In the genomic region with DNA sequence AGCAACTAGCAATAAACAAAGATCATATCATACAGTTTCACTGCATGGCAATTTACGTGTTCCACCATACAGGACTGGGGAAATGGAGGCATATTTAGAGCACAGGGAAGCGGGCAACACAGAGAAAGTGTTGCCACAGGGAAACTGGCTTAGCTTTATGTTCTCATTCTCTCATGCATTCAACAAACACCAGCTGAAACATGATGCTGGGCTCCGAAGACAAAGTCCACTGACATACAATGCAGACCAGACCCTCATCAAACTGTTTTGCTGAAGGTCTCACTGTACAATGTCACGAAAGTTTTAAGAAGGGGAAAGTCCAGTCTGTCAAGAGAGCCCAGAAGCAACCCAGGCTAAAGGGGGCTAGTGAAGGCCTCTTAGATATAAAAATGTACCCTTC, we compare ENCODE assay signal across 24 cellular contexts.
DNase-seq lines count a peak whose midpoint lies in the region; ATAC-seq, FAIRE-seq and TF ChIP-seq lines count a peak whose summit lies in the region.
"Had no signal": no experiment of that assay in that cellular context is flagged by ENCODE, and none has a peak within 500 bp of the region (broad histone marks: within the 10 kb centered on the region; RNA-seq: fewer than 3 reads in every experiment).

No MANE protein-coding gene starts in this region.

- FAIRE-seq in endothelial cell of umbilical vein (lab: Jason Lieb, UNC), result peak; percentile 47
- FAIRE-seq: A549, GM12878, GM12892, GM18507, GM19239 had no signal

- POLR2A ChIA-PET in endothelial cell of umbilical vein (lab: Charles Lee), result no interaction called here

- no peak overlapping the region for H3K4me3 ChIP-seq in endothelial cell of umbilical vein (replicated peaks in 1 of 3; ENCODE audit: insufficient read depth in 1 of 3, low read depth in 1 of 3, low read length in 3 of 3)
- H3K4me3 ChIP-seq: A549; BLaER1 treated with 17β-estradiol and CSF1 and Interleukin-3, amounts not matched to agents 10 nM and 100 nM; GM12878 had no signal

- BruUV-seq in endothelial cell of umbilical vein (replicated peaks; lab: Mats Ljungman, UMichigan), result no TSS peak

- ATAC-seq in Right ventricle myocardium inferior, result no peak
- ATAC-seq in HG03469 (IDR thresholded peaks at IDR 0.05; ENCODE audit: unreplicated experiment), result no peak
- no peak for ATAC-seq in GM18520 (IDR thresholded peaks at IDR 0.05; ENCODE audit: unreplicated experiment)
- ATAC-seq: A549; CD8-positive, alpha-beta T cell; GM12878 had no signal

- H3K9me3 ChIP-seq in endothelial cell of umbilical vein (replicated peaks; ENCODE audit: control insufficient read depth, insufficient read depth, low read length), result no peaks in the 10 kb centered on the region
- H3K9me3 ChIP-seq: A549; BLaER1 treated with 17β-estradiol and CSF1 and Interleukin-3, amounts not matched to agents 10 nM and 100 nM had no signal

- H3K27me3 ChIP-seq in endothelial cell of umbilical vein (ENCODE audit: control insufficient read depth in 2 of 2, insufficient read depth in 2 of 2, low read length in 2 of 2), result no peaks in the 10 kb centered on the region
- H3K27me3 ChIP-seq: BLaER1 treated with 17β-estradiol and CSF1 and Interleukin-3, amounts not matched to agents 10 nM and 100 nM had no signal

- TF ChIP-seq POLR2A in endothelial cell of umbilical vein (IDR thresholded peaks at IDR 0.05; ENCODE audit: low read depth, low read length), result no peak

- H3K36me3 ChIP-seq in endothelial cell of umbilical vein (ENCODE audit: control insufficient read depth in 2 of 2, extremely low read depth in 1 of 2, insufficient read depth in 2 of 2, low read length in 2 of 2), result no peaks in the 10 kb centered on the region

- peak; percentile 41 for DNase-seq in Right ventricle myocardium inferior (ENCODE audit: missing footprints)
- DNase-seq in cardiac septum (ENCODE audit: low spot score), result no peak
- DNase-seq in COLO668 (lab: John Stamatoyannopoulos, UW; ENCODE audit: unreplicated experiment), result peak; percentile 24
- no peak for DNase-seq in endothelial cell of umbilical vein (ENCODE audit: low read depth, low spot score)
- DNase-seq: AML-193; CD4-positive, alpha-beta T cell; CD8-positive, alpha-beta T cell; COR-L47; DMS 273 treated with DMSO at 0.1 percent for 48 hours; DMS153; DMS53; DMS79; DND-41; EL; GDM1 had no signal

- CTCF ChIA-PET in endothelial cell of umbilical vein (lab: Charles Lee), result no interaction called here

- H3K9me1 ChIP-seq in endothelial cell of umbilical vein (replicated peaks; ENCODE audit: control insufficient read depth, extremely low read depth, insufficient read depth, low read length), result no peaks in the 10 kb centered on the region

- H2AFZ ChIP-seq in endothelial cell of umbilical vein (ENCODE audit: low read depth, low read length), result no peak overlapping the region

- no peak overlapping the region for H3K9ac ChIP-seq in endothelial cell of umbilical vein (replicated peaks; ENCODE audit: extremely low read depth, insufficient read depth, low read length)
- H3K9ac ChIP-seq: BLaER1 treated with 17β-estradiol and CSF1 and Interleukin-3, amounts not matched to agents 10 nM and 100 nM had no signal

- H3K4me1 ChIP-seq in endothelial cell of umbilical vein (ENCODE audit: control insufficient read depth, extremely low read depth, insufficient read depth, low read length), result peaks cover 7% of the 10 kb centered on the region

- H3K79me2 ChIP-seq in endothelial cell of umbilical vein (ENCODE audit: control insufficient read depth, insufficient read depth, low read length), result peaks cover 41% of the 10 kb centered on the region

- no peak overlapping the region for H3K4me2 ChIP-seq in endothelial cell of umbilical vein (ENCODE audit: insufficient read depth, low read length)
- H3K4me2 ChIP-seq: A549; BLaER1 treated with 17β-estradiol and CSF1 and Interleukin-3, amounts not matched to agents 10 nM and 100 nM had no signal

- dilution Hi-C loops in endothelial cell of umbilical vein (cut with MboI; ENCODE audit: extremely low pct_ligation_motif_present, low sequenced_read_pairs), result no loop called here

- intact Hi-C loops in Right ventricle myocardium inferior (cut with DNase I), result no loop called here
- intact Hi-C loops in cardiac septum (cut with DNase I), result no loop called here
- intact Hi-C loops in endothelial cell of umbilical vein (cut with micrococcal nuclease), result no loop called here

- no peak overlapping the region for H3K27ac ChIP-seq in endothelial cell of umbilical vein (ENCODE audit: insufficient read depth, low read depth, low read length)
- H3K27ac ChIP-seq: 22Rv1; A549; BLaER1 treated with 17β-estradiol and CSF1 and Interleukin-3, amounts not matched to agents 10 nM and 100 nM had no signal

- TF ChIP-seq CTCF in endothelial cell of umbilical vein (IDR thresholded peaks at IDR 0.05; ENCODE audit: extremely low read depth in 1 of 2, insufficient read depth in 1 of 2, low read depth in 1 of 2, low read length in 2 of 2), result no peak

- H4K20me1 ChIP-seq in endothelial cell of umbilical vein (replicated peaks; ENCODE audit: control insufficient read depth, extremely low read depth, insufficient read depth, low read length), result no peaks in the 10 kb centered on the region

TF ChIP-seq in endothelial cell of umbilical vein, 7 proteins besides CTCF, POLR2A, EP300 and RAD21:
- no peak for TF ChIP-seq GATA2 (IDR thresholded peaks at IDR 0.05; ENCODE audit: insufficient read depth, insufficient read length, low read depth, low read length)
- TF ChIP-seq MYC (IDR thresholded peaks at IDR 0.05; ENCODE audit: low read depth, low read length), result no peak
- no peak for TF ChIP-seq MAX (IDR thresholded peaks at IDR 0.05; ENCODE audit: insufficient read depth, insufficient read length)
- no peak for TF ChIP-seq EZH2 (IDR thresholded peaks at IDR 0.05; ENCODE audit: borderline replicate concordance, low read depth, low read length, severe bottlenecking)
- no peak for TF ChIP-seq JUN (IDR thresholded peaks at IDR 0.05; ENCODE audit: borderline replicate concordance, insufficient read depth, insufficient read length, low read depth)
- TF ChIP-seq POLR2AphosphoS5 (IDR thresholded peaks at IDR 0.05; ENCODE audit: insufficient read depth, low read depth, low read length), result no peak
- TF ChIP-seq FOS (IDR thresholded peaks at IDR 0.05; ENCODE audit: borderline replicate concordance, insufficient read depth, low read length), result no peak

Comparison
In these comparisons a context has a peak if more than half of its experiments do, and no peak if none do; other contexts are left out.
1. DNase-seq: peak in Right ventricle myocardium inferior (single experiment) and COLO668 (single experiment); none in cardiac septum (single experiment) and endothelial cell of umbilical vein (single experiment).